16 cellular contexts compared by ENCODE assay signal in the genomic region with DNA sequence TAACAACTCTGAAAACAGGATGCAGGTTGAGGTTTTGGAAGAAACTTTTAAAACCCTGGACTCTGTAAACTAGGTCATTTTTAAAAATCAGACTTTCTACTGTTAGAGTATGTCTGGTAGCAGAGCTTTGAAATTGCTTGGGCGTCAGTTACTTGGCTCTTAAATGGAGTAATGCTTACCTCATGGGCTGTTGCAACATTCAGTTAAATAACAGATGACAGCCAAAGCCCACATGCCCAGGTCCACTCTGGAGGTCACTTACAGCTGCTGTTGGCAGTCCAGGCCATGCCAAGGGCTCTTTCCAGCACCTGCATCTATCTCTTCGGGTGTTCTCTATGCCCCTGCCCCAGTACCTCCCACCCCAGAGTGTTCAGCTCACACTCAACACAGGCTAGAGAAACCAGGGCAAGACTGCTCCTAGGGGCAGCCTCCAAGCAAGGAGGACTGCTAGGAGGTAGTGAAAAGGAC.
DNase-seq lines count a peak whose midpoint lies in the region; ATAC-seq, FAIRE-seq and TF ChIP-seq lines count a peak whose summit lies in the region.
"Had no signal": no experiment of that assay in that cellular context is flagged by ENCODE, and none has a peak within 500 bp of the region (broad histone marks: within the 10 kb centered on the region; RNA-seq: fewer than 3 reads in every experiment).

No MANE protein-coding gene starts in this region.

- peaks cover 68% of the 10 kb centered on the region for H3K27me3 Mint-ChIP-seq in central memory CD8-positive, alpha-beta T cell

- H3K9me3 ChIP-seq in GM23248 (ENCODE audit: low read depth) (no peaks in the 10 kb centered on the region), smooth muscle cell (replicated peaks; ENCODE audit: low read depth) (no peaks in the 10 kb centered on the region), prostate gland (no peaks in the 10 kb centered on the region)

- H3K4me1 ChIP-seq in GM23248 (ENCODE audit: insufficient read depth) (peaks cover 14% of the 10 kb centered on the region), smooth muscle cell (ENCODE audit: low read depth) (no peaks in the 10 kb centered on the region), prostate gland (replicated peaks) (no peaks in the 10 kb centered on the region)

- peak overlapping the region; percentile 42 for H3K27ac Mint-ChIP-seq in central memory CD8-positive, alpha-beta T cell (ENCODE audit: low read depth)
- H3K27ac Mint-ChIP-seq: activated T-helper 2 cell treated with anti-CD3 and anti-CD28 coated beads, Interferon-gamma antibody, Interleukin-2, Interleukin-4, amounts not matched to agents 10 μg/mL and 5 μg/mL and 100 μg/mL, durations not matched to agents 14 hours and 24 hours and 36 hours; nephron progenitor cell; stimulated activated naive CD8-positive, alpha-beta T cell treated with anti-CD3 and anti-CD28 coated beads, Interleukin-15, amount 100 ng/mL, for 72 hours had no signal

- no peak for FAIRE-seq in frontal cortex (lab: Jason Lieb, UNC)
- FAIRE-seq: colon had no signal

- H2AFZ ChIP-seq in GM23248 (no peak overlapping the region), smooth muscle cell (ENCODE audit: low read depth) (no peak overlapping the region)

- H3K4me2 ChIP-seq in GM23248 (ENCODE audit: unreplicated experiment) (no peak overlapping the region), smooth muscle cell (peak overlapping the region; percentile 29)

- TF ChIP-seq CTCF in smooth muscle cell (IDR thresholded peaks at IDR 0.05; ENCODE audit: borderline replicate concordance, insufficient read depth, poor library complexity, severe bottlenecking): no peak
- TF ChIP-seq CTCF in GM20000 (IDR thresholded peaks at IDR 0.05; ENCODE audit: extremely low read depth, missing control alignments): no peak
- no peak for TF ChIP-seq CTCF in prostate gland (IDR thresholded peaks at IDR 0.05)

- 0 to 8% methylated on average over 2 of the region's 2 CpGs for WGBS in GM23248 (ENCODE audit: low coverage in 1 of 2, low lambda C conversion rate in 2 of 2, missing lambda C conversion rate in 2 of 2), 2 experiments
- 54% methylated on average over 2 of the region's 2 CpGs for WGBS in smooth muscle cell (ENCODE audit: low lambda C conversion rate)
- WGBS in prostate gland: 60% methylated on average over 2 of the region's 2 CpGs

- intact Hi-C loops in prostate gland (cut with DNase I): no loop called here

- no peaks in the 10 kb centered on the region for H3K27me3 ChIP-seq in GM23248 (replicated peaks; ENCODE audit: insufficient read depth)
- no peaks in the 10 kb centered on the region for H3K27me3 ChIP-seq in smooth muscle cell (ENCODE audit: low read depth)
- H3K27me3 ChIP-seq in prostate gland (replicated peaks; ENCODE audit: insufficient read depth): no peaks in the 10 kb centered on the region

- H3K4me3 ChIP-seq in GM23248: no peak overlapping the region
- no peak overlapping the region for H3K4me3 ChIP-seq in smooth muscle cell
- no peak overlapping the region for H3K4me3 ChIP-seq in prostate gland

- H3K4me1 Mint-ChIP-seq in central memory CD8-positive, alpha-beta T cell: no peaks in the 10 kb centered on the region

- H3K79me2 ChIP-seq in GM23248 (ENCODE audit: insufficient read depth) (no peaks in the 10 kb centered on the region), smooth muscle cell (ENCODE audit: low read depth) (no peaks in the 10 kb centered on the region)

- H4K20me1 ChIP-seq in GM23248 (ENCODE audit: insufficient read depth) (no peaks in the 10 kb centered on the region), smooth muscle cell (ENCODE audit: low read depth) (no peaks in the 10 kb centered on the region)

- peak overlapping the region; percentile 22; the same call in 1 of the 2 replicates for H3K9ac ChIP-seq in GM23248
- no peak overlapping the region for H3K9ac ChIP-seq in smooth muscle cell (ENCODE audit: low read depth)

- H3K9me3 Mint-ChIP-seq in central memory CD8-positive, alpha-beta T cell: peaks cover 8% of the 10 kb centered on the region
- H3K9me3 Mint-ChIP-seq: activated T-helper 2 cell treated with anti-CD3 and anti-CD28 coated beads, Interferon-gamma antibody, Interleukin-2, Interleukin-4, amounts not matched to agents 10 μg/mL and 5 μg/mL and 100 μg/mL, durations not matched to agents 14 hours and 24 hours and 36 hours had no signal

- in situ Hi-C loops in GM23248 (cut with MboI): no loop called here

- H3K27ac ChIP-seq in GM23248 (peak overlapping the region; percentile 26; the same call in 1 of the 2 replicates), smooth muscle cell (ENCODE audit: low read depth) (peak overlapping the region; percentile 60), prostate gland (peak overlapping the region in 1 of 2 donors; percentile 19)
- H3K27ac ChIP-seq: C4-2B had no signal

- H3K4me3 Mint-ChIP-seq in central memory CD8-positive, alpha-beta T cell: no peak overlapping the region
- H3K4me3 Mint-ChIP-seq: nephron progenitor cell; stimulated activated naive CD8-positive, alpha-beta T cell treated with anti-CD3 and anti-CD28 coated beads, Interleukin-15, amount 100 ng/mL, for 72 hours had no signal

- no peak for TF ChIP-seq POLR2A in prostate gland (IDR thresholded peaks at IDR 0.05)

- H3F3A ChIP-seq in GM23248 (ENCODE audit: insufficient read depth) (peaks cover 5% of the 10 kb centered on the region; the same call in 1 of the 2 replicates), smooth muscle cell (ENCODE audit: low read depth) (no peaks in the 10 kb centered on the region)

- H3K9me2 ChIP-seq in GM23248 (ENCODE audit: insufficient read depth): no peaks in the 10 kb centered on the region

- ATAC-seq in central memory CD8-positive, alpha-beta T cell (replicated peaks; ENCODE audit: extremely low read depth, poor library complexity, severe bottlenecking): no peak
- ATAC-seq in HG02981 (IDR thresholded peaks at IDR 0.05; ENCODE audit: unreplicated experiment): no peak
- ATAC-seq: stimulated activated naive CD8-positive, alpha-beta T cell treated with anti-CD3 and anti-CD28 coated beads, Interleukin-15, amount 100 ng/mL, for 72 hours had no signal

- H3K36me3 Mint-ChIP-seq in central memory CD8-positive, alpha-beta T cell (ENCODE audit: insufficient read depth): peaks cover 4% of the 10 kb centered on the region

- H3K36me3 ChIP-seq in GM23248 (ENCODE audit: low read depth) (no peaks in the 10 kb centered on the region), smooth muscle cell (ENCODE audit: low read depth) (no peaks in the 10 kb centered on the region), prostate gland (no peaks in the 10 kb centered on the region)

- DNase-seq in GM23248 (peak; percentile 89), iris pigment epithelial cell (ENCODE audit: low read depth) (peak; percentile 81), smooth muscle cell (lab: John Stamatoyannopoulos, UW; ENCODE audit: unreplicated experiment) (no peak), frontal cortex (ENCODE audit: low spot score in 2 of 2) (no peak), GM20000 (ENCODE audit: low spot score) (no peak), prostate gland (ENCODE audit: low spot score) (no peak)
- no peak for DNase-seq in central memory CD8-positive, alpha-beta T cell (ENCODE audit: low spot score in 2 of 2)
- DNase-seq: activated CD4-positive, CD25-positive, alpha-beta regulatory T cell treated with anti-CD3 and anti-CD28 coated beads, Interleukin-2, amount 50 U/mL, for 72 hours; KG1; nephron progenitor cell; SIG-M5; stimulated activated naive CD8-positive, alpha-beta T cell treated with anti-CD3 and anti-CD28 coated beads, Interleukin-15, amount 100 ng/mL, for 72 hours had no signal

Comparison
In these comparisons a context has a peak if more than half of its experiments do, and no peak if none do; other contexts are left out.
1. DNase-seq: peak in GM23248 (single experiment) and iris pigment epithelial cell (single experiment); none in central memory CD8-positive, alpha-beta T cell (0 of 2), smooth muscle cell (single experiment), frontal cortex (0 of 2), GM20000 (single experiment) and prostate gland (single experiment).